ENCODE assay signal across 15 cellular contexts in the genomic region with DNA sequence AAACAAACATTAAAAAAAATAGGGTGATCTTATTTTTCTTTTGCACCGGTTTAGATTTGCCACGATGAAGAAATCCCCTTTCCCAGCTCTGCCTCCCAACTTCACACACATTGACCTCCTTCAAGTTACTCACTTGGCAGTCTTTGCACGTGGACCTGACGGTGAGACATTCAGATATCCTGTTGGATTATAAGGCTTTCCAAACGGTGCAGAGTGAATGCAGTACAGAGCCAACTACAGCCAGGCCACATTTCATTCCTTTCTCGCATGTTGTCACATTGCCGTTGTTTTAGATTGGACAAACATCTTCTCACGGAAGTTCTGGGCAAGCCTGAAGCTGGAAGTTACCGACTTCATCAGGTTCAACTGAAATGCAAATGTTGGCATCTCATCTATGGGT.
DNase-seq lines count a peak whose midpoint lies in the region; ATAC-seq, FAIRE-seq and TF ChIP-seq lines count a peak whose summit lies in the region.
"Had no signal": no experiment of that assay in that cellular context is flagged by ENCODE, and none has a peak within 500 bp of the region (broad histone marks: within the 10 kb centered on the region; RNA-seq: fewer than 3 reads in every experiment).

No MANE protein-coding gene starts in this region.

- POLR2A ChIA-PET in HepG2 (lab: Yijun Ruan, JAX): no interaction called here

- H3K4me1 Mint-ChIP-seq in mesothelial cell of epicardium: peaks cover 77% of the 10 kb centered on the region
- H3K4me1 Mint-ChIP-seq: CD8-positive, alpha-beta memory T cell had no signal

- H3K4me3 ChIP-seq in HepG2 (replicated peaks in 1 of 3; ENCODE audit: insufficient read depth in 1 of 3, low read depth in 2 of 3, low read length in 3 of 3) (no peak overlapping the region), right lobe of liver (no peak overlapping the region), coronary artery (peak overlapping the region; percentile 28)
- H3K4me3 ChIP-seq: BLaER1, GM23248 had no signal

- TF ChIP-seq EP300 in HepG2 (IDR thresholded peaks at IDR 0.05; ENCODE audit: low read depth in 2 of 2, low read length in 2 of 2): no peak
- TF ChIP-seq EP300 in HepG2 (CRISPR knock-in tag; IDR thresholded peaks at IDR 0.05; ENCODE audit: borderline replicate concordance): no peak

- no peak overlapping the region for H3K9ac ChIP-seq in HepG2 (ENCODE audit: insufficient read depth, low read depth, low read length)
- H3K9ac ChIP-seq: BLaER1, GM23248 had no signal

- in situ Hi-C loops in HepG2 (cut with HindIII; ENCODE audit: extremely low pct_ligation_motif_present, low pct_unique_long_range_greater_than_20kb): no loop called here

- no TSS peak for BruUV-seq in HepG2 (replicated peaks; lab: Mats Ljungman, UMichigan)

- no peak overlapping the region for H3K4me3 Mint-ChIP-seq in mesothelial cell of epicardium
- H3K4me3 Mint-ChIP-seq: CD8-positive, alpha-beta memory T cell; H9 had no signal

- H3K36me3 ChIP-seq in HepG2 (replicated peaks in 1 of 2; ENCODE audit: control insufficient read depth in 1 of 2, insufficient read depth in 2 of 2, low read length in 2 of 2): no peaks in the 10 kb centered on the region
- H3K36me3 ChIP-seq in right lobe of liver: no peaks in the 10 kb centered on the region

- no peak for FAIRE-seq in HepG2 (lab: Jason Lieb, UNC)
- FAIRE-seq: GM18507 had no signal

- peaks cover 3% of the 10 kb centered on the region for H3K36me3 Mint-ChIP-seq in mesothelial cell of epicardium
- H3K36me3 Mint-ChIP-seq: CD8-positive, alpha-beta memory T cell had no signal

- no peaks in the 10 kb centered on the region for H3K27me3 ChIP-seq in HepG2 (ENCODE audit: control insufficient read depth in 1 of 2, insufficient read depth in 2 of 2, low read length in 2 of 2)
- no peaks in the 10 kb centered on the region for H3K27me3 ChIP-seq in right lobe of liver
- H3K27me3 ChIP-seq: BLaER1 had no signal

- H3K9me3 Mint-ChIP-seq in mesothelial cell of epicardium: no peaks in the 10 kb centered on the region
- H3K9me3 Mint-ChIP-seq: H9 had no signal

- H3K9me3 ChIP-seq in HepG2 (ENCODE audit: low read length) (no peaks in the 10 kb centered on the region), right lobe of liver (no peaks in the 10 kb centered on the region)
- H3K9me3 ChIP-seq: BLaER1, Caco-2 had no signal

- no peaks in the 10 kb centered on the region for H3K79me2 ChIP-seq in HepG2 (ENCODE audit: insufficient read depth, low read length)

- H3K27me3 Mint-ChIP-seq in mesothelial cell of epicardium (ENCODE audit: low read depth): no peaks in the 10 kb centered on the region
- H3K27me3 Mint-ChIP-seq: CD8-positive, alpha-beta memory T cell had no signal

- H4K20me1 ChIP-seq in HepG2 (ENCODE audit: insufficient read depth, low read length): no peaks in the 10 kb centered on the region
- H4K20me1 ChIP-seq: BLaER1 had no signal

- H3K4me2 ChIP-seq in HepG2 (ENCODE audit: low read depth, low read length): no peak overlapping the region
- H3K4me2 ChIP-seq: BLaER1 had no signal

- intact Hi-C loops in HepG2 (cut with micrococcal nuclease; ENCODE audit: unreplicated experiment) (no loop called here), right lobe of liver (cut with DNase I) (no loop called here)

- CTCF ChIA-PET in HepG2 (lab: Yijun Ruan, JAX; ENCODE audit: low intra/inter-chr PET ratio, low total read pairs): no interaction called here

- TF ChIP-seq RAD21 in HepG2 (CRISPR knock-in tag; IDR thresholded peaks at IDR 0.05): no peak

- H3K4me1 ChIP-seq in HepG2 (ENCODE audit: insufficient read depth, low read length): no peaks in the 10 kb centered on the region
- H3K4me1 ChIP-seq in right lobe of liver: no peaks in the 10 kb centered on the region
- H3K4me1 ChIP-seq: BLaER1, Caco-2 had no signal

- DNase-seq in HepG2 (ENCODE audit: low spot score) (no peak), right lobe of liver (no peak), coronary artery (ENCODE audit: low spot score) (no peak), mesothelial cell of epicardium (ENCODE audit: low spot score in 2 of 2, unreplicated experiment in 2 of 2) (no peak), NCI-H510A treated with DMSO at 0.1 percent for 48 hours (lab: John Stamatoyannopoulos, UW) (no peak), DMS153 (lab: John Stamatoyannopoulos, UW) (no peak)
- DNase-seq: Caco-2; CD8-positive, alpha-beta memory T cell; GM23248; H9 had no signal

- TF ChIP-seq CTCF in HepG2 (CRISPR knock-in tag; IDR thresholded peaks at IDR 0.05) (no peak), right lobe of liver (IDR thresholded peaks at IDR 0.05) (no peak), coronary artery (IDR thresholded peaks at IDR 0.05) (no peak), mesothelial cell of epicardium (IDR thresholded peaks at IDR 0.05; ENCODE audit: unreplicated experiment) (no peak)

- TF ChIP-seq POLR2A in HepG2 (IDR thresholded peaks at IDR 0.05; ENCODE audit: insufficient read depth in 1 of 2, low read depth in 2 of 2, low read length in 2 of 2): no peak
- no peak for TF ChIP-seq POLR2A in right lobe of liver (IDR thresholded peaks at IDR 0.05)

- H2AFZ ChIP-seq in HepG2 (ENCODE audit: low read length): peak overlapping the region; percentile 50
- H2AFZ ChIP-seq: GM23248 had no signal

- ATAC-seq in HepG2: no peak
- no peak for ATAC-seq in right lobe of liver
- no peak for ATAC-seq in GM21381 (IDR thresholded peaks at IDR 0.05; ENCODE audit: unreplicated experiment)
- no peak for ATAC-seq in HG03196 (IDR thresholded peaks at IDR 0.05; ENCODE audit: unreplicated experiment)

- H3K27ac ChIP-seq in HepG2 (ENCODE audit: extremely low read length, insufficient read depth, low read length) (no peak overlapping the region), right lobe of liver (no peak overlapping the region), coronary artery (no peak overlapping the region)
- H3K27ac ChIP-seq: 22Rv1, BLaER1, GM23248 had no signal

- peak overlapping the region; percentile 89 for H3K27ac Mint-ChIP-seq in mesothelial cell of epicardium
- H3K27ac Mint-ChIP-seq: CD8-positive, alpha-beta memory T cell had no signal

- 39% methylated on average over 9 of the region's 9 CpGs for WGBS in HepG2 (ENCODE audit: low lambda C conversion rate)
- WGBS in right lobe of liver (ENCODE audit: insufficient coverage, low coverage, low lambda C conversion rate, missing lambda C conversion rate): 57% methylated on average over 9 of the region's 9 CpGs

TF ChIP-seq in HepG2, 621 proteins besides CTCF, POLR2A, EP300 and RAD21:
- TF ChIP-seq PAX8 (CRISPR knock-in tag; IDR thresholded peaks at IDR 0.05; ENCODE audit: borderline replicate concordance) (no peak), ERF (CRISPR knock-in tag; IDR thresholded peaks at IDR 0.05) (no peak), ESRRA (CRISPR knock-in tag; IDR thresholded peaks at IDR 0.05; ENCODE audit: low read depth) (no peak), MATR3 (CRISPR knock-in tag; IDR thresholded peaks at IDR 0.05) (no peak)
